ENCODE assay signal across 17 cellular contexts in the genomic region with DNA sequence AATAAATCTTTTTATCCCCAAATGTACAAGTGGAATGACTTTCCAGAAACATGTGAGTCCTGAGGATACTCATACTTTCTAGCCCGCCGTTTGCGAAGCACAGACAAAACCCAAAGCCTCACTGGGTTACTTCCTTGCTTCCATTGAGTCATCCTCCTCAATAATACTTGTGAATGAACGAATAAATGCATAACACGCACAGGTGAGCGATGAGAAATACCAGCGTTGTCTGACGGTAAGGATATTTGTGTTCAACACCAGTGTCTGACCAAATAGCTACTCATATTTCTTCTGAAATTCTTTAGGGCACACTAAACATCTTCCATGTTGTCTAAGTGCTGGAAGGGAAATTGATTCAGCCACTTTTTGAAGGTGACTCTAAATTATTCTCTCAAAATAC. TPM values are rescaled to one million over a fixed set of nuclear protein-coding genes. Genes with fewer than 3 reads are reported as not detected.
DNase-seq lines count a peak whose midpoint lies in the region; ATAC-seq and TF ChIP-seq lines count a peak whose summit lies in the region.
"Had no signal": no experiment of that assay in that cellular context is flagged by ENCODE, and none has a peak within 500 bp of the region (broad histone marks: within the 10 kb centered on the region; RNA-seq: fewer than 3 reads in every experiment).

No MANE protein-coding gene starts in this region.

- H3K9ac ChIP-seq in OCI-LY1 (ENCODE audit: low read length): no peak overlapping the region

- no peak overlapping the region for H3K27ac Mint-ChIP-seq in activated CD8-positive, alpha-beta memory T cell treated with anti-CD3 and anti-CD28 coated beads, Interleukin-2, amount 10 ng/mL, durations not matched to agents 7 days and 5 days
- no peak overlapping the region for H3K27ac Mint-ChIP-seq in central memory CD8-positive, alpha-beta T cell (ENCODE audit: low read depth)
- peak overlapping the region; percentile 97 for H3K27ac Mint-ChIP-seq in stimulated activated memory B cell treated with anti-CD40 and anti-IgM and Interleukin-4, amounts not matched to agents 10 μg/mL and 1 μg/mL and 100 μg/mL, for 72 hours
- H3K27ac Mint-ChIP-seq: WTC11 had no signal

- no peaks in the 10 kb centered on the region for H3K27me3 ChIP-seq in OCI-LY1 (ENCODE audit: insufficient read depth, low read length)
- H3K27me3 ChIP-seq: body of pancreas, hepatocyte, MG63 had no signal

- H3K79me2 ChIP-seq in OCI-LY1 (ENCODE audit: insufficient read depth, low read length): no peaks in the 10 kb centered on the region
- H3K79me2 ChIP-seq: hepatocyte had no signal

- no peak for ATAC-seq in activated CD8-positive, alpha-beta memory T cell treated with anti-CD3 and anti-CD28 coated beads, Interleukin-2, amount 10 ng/mL, durations not matched to agents 7 days and 5 days
- no peak for ATAC-seq in central memory CD8-positive, alpha-beta T cell (replicated peaks; ENCODE audit: extremely low read depth, poor library complexity, severe bottlenecking)
- ATAC-seq in stimulated activated memory B cell treated with anti-CD40 and anti-IgM and Interleukin-4, amounts not matched to agents 10 μg/mL and 1 μg/mL and 100 μg/mL, for 72 hours: no peak
- ATAC-seq: body of pancreas, PC-3, SK-N-SH treated with all-trans-retinoic acid at 6 μM for 48 hours had no signal

- peaks cover 14% of the 10 kb centered on the region for H3K27me3 Mint-ChIP-seq in activated CD8-positive, alpha-beta memory T cell treated with anti-CD3 and anti-CD28 coated beads, Interleukin-2, amount 10 ng/mL, durations not matched to agents 7 days and 5 days
- H3K27me3 Mint-ChIP-seq in central memory CD8-positive, alpha-beta T cell: no peaks in the 10 kb centered on the region
- no peaks in the 10 kb centered on the region for H3K27me3 Mint-ChIP-seq in stimulated activated memory B cell treated with anti-CD40 and anti-IgM and Interleukin-4, amounts not matched to agents 10 μg/mL and 1 μg/mL and 100 μg/mL, for 72 hours

- H3K4me2 ChIP-seq in OCI-LY1 (ENCODE audit: low read length): peak overlapping the region; percentile 58
- H3K4me2 ChIP-seq: hepatocyte had no signal

- peak overlapping the region; percentile 81 for H3K27ac ChIP-seq in OCI-LY1 (ENCODE audit: low read depth, low read length, poor library complexity, severe bottlenecking)
- H3K27ac ChIP-seq: hepatocyte, prostate gland had no signal

- H2AFZ ChIP-seq in OCI-LY1 (ENCODE audit: low read length): peak overlapping the region; percentile 97
- H2AFZ ChIP-seq: hepatocyte had no signal

- H3K9me2 ChIP-seq in OCI-LY1 (ENCODE audit: low read depth, low read length): no peaks in the 10 kb centered on the region

- H3K9me3 Mint-ChIP-seq in activated CD8-positive, alpha-beta memory T cell treated with anti-CD3 and anti-CD28 coated beads, Interleukin-2, amount 10 ng/mL, durations not matched to agents 7 days and 5 days (ENCODE audit: low read depth): no peaks in the 10 kb centered on the region
- no peaks in the 10 kb centered on the region for H3K9me3 Mint-ChIP-seq in central memory CD8-positive, alpha-beta T cell
- no peaks in the 10 kb centered on the region for H3K9me3 Mint-ChIP-seq in stimulated activated memory B cell treated with anti-CD40 and anti-IgM and Interleukin-4, amounts not matched to agents 10 μg/mL and 1 μg/mL and 100 μg/mL, for 72 hours
- H3K9me3 Mint-ChIP-seq: WTC11 had no signal

- no peaks in the 10 kb centered on the region for H4K20me1 ChIP-seq in OCI-LY1 (ENCODE audit: insufficient read depth, low read length)

- H3K9me3 ChIP-seq in OCI-LY1 (ENCODE audit: low read length): no peaks in the 10 kb centered on the region
- H3K9me3 ChIP-seq: body of pancreas, MG63, prostate gland had no signal

- H3K36me3 Mint-ChIP-seq in activated CD8-positive, alpha-beta memory T cell treated with anti-CD3 and anti-CD28 coated beads, Interleukin-2, amount 10 ng/mL, durations not matched to agents 7 days and 5 days: no peaks in the 10 kb centered on the region
- no peaks in the 10 kb centered on the region for H3K36me3 Mint-ChIP-seq in central memory CD8-positive, alpha-beta T cell (ENCODE audit: insufficient read depth)
- no peaks in the 10 kb centered on the region for H3K36me3 Mint-ChIP-seq in stimulated activated memory B cell treated with anti-CD40 and anti-IgM and Interleukin-4, amounts not matched to agents 10 μg/mL and 1 μg/mL and 100 μg/mL, for 72 hours
- H3K36me3 Mint-ChIP-seq: WTC11 had no signal

- H3K4me1 ChIP-seq in OCI-LY1 (ENCODE audit: insufficient read depth, low read length, severe bottlenecking): peaks cover 28% of the 10 kb centered on the region
- H3K4me1 ChIP-seq: body of pancreas, prostate gland had no signal

- H3K4me1 Mint-ChIP-seq in activated CD8-positive, alpha-beta memory T cell treated with anti-CD3 and anti-CD28 coated beads, Interleukin-2, amount 10 ng/mL, durations not matched to agents 7 days and 5 days: peaks cover 18% of the 10 kb centered on the region
- peaks cover 9% of the 10 kb centered on the region for H3K4me1 Mint-ChIP-seq in central memory CD8-positive, alpha-beta T cell
- peaks cover 50% of the 10 kb centered on the region for H3K4me1 Mint-ChIP-seq in stimulated activated memory B cell treated with anti-CD40 and anti-IgM and Interleukin-4, amounts not matched to agents 10 μg/mL and 1 μg/mL and 100 μg/mL, for 72 hours

- CTCF ChIA-PET in activated CD8-positive, alpha-beta memory T cell treated with anti-CD3 and anti-CD28 coated beads, Interleukin-2, amount 10 ng/mL, durations not matched to agents 7 days and 5 days (lab: Charles Lee): interaction anchor here (0.6 to 2.6 kb wide), 7 partner anchors 10 to 146 kb away, joined by 3 to 23 read pairs (median 5); a partner anchor contains a TSS

- no peaks in the 10 kb centered on the region for H3K36me3 ChIP-seq in OCI-LY1 (ENCODE audit: insufficient read depth, low read length)
- H3K36me3 ChIP-seq: MG63, prostate gland had no signal

- H3F3A ChIP-seq in OCI-LY1 (ENCODE audit: insufficient read depth, low read length): no peaks in the 10 kb centered on the region

- no peak for TF ChIP-seq CTCF in OCI-LY1 (IDR thresholded peaks at IDR 0.05; ENCODE audit: low read length)

- DNase-seq in activated CD8-positive, alpha-beta memory T cell treated with anti-CD3 and anti-CD28 coated beads, Interleukin-2, amount 10 ng/mL, durations not matched to agents 7 days and 5 days: no peak
- no peak for DNase-seq in activated CD8-positive, alpha-beta memory T cell treated with anti-CD3 and anti-CD28 coated beads for 24 hours
- no peak for DNase-seq in central memory CD8-positive, alpha-beta T cell (ENCODE audit: low spot score in 2 of 2)
- no peak for DNase-seq in inferior parietal cortex (ENCODE audit: extremely low spot score)
- no peak for DNase-seq in mucosa of gallbladder (ENCODE audit: low spot score)
- DNase-seq in stimulated activated naive CD4-positive, alpha-beta T cell (lab: John Stamatoyannopoulos, UW): no peak
- DNase-seq: MG63, NCI-H2029 treated with DMSO at 0.1 percent for 48 hours, NCI-H526, PC-3 had no signal

- peak overlapping the region; percentile 45 for H3K4me3 ChIP-seq in OCI-LY1 (ENCODE audit: low read depth, low read length, poor library complexity, severe bottlenecking)
- H3K4me3 ChIP-seq: body of pancreas, hepatocyte, MG63, prostate gland had no signal

- H3K4me3 Mint-ChIP-seq in activated CD8-positive, alpha-beta memory T cell treated with anti-CD3 and anti-CD28 coated beads, Interleukin-2, amount 10 ng/mL, durations not matched to agents 7 days and 5 days: peak overlapping the region; percentile 68
- H3K4me3 Mint-ChIP-seq in central memory CD8-positive, alpha-beta T cell: peak overlapping the region; percentile 74
- H3K4me3 Mint-ChIP-seq in stimulated activated memory B cell treated with anti-CD40 and anti-IgM and Interleukin-4, amounts not matched to agents 10 μg/mL and 1 μg/mL and 100 μg/mL, for 72 hours: peak overlapping the region; percentile 80

RNA-seq across cellular contexts. Expression of a gene that starts 36.0 kb away (rescaled TPM):
- total RNA-seq in activated CD8-positive, alpha-beta memory T cell treated with anti-CD3 and anti-CD28 coated beads, Interleukin-2, amount 10 ng/mL, durations not matched to agents 7 days and 5 days: 10 to 100 TPM; 20.8 to 21.6 TPM
- 55.3 TPM for total RNA-seq in mucosa of gallbladder
